ENCODE assay signal across 21 cellular contexts in genomic region chr6:152482289-152482688, GRCh38.
DNase-seq lines count a peak whose midpoint lies in the region; ATAC-seq, FAIRE-seq and TF ChIP-seq lines count a peak whose summit lies in the region.
"Had no signal": no experiment of that assay in that cellular context is flagged by ENCODE, and none has a peak within 500 bp of the region (broad histone marks: within the 10 kb centered on the region; RNA-seq: fewer than 3 reads in every experiment).

No MANE protein-coding gene starts in this region.

- H3K36me3 ChIP-seq in HepG2 (replicated peaks in 1 of 2; ENCODE audit: control insufficient read depth in 1 of 2, insufficient read depth in 2 of 2, low read length in 2 of 2) = no peaks in the 10 kb centered on the region
- no peaks in the 10 kb centered on the region for H3K36me3 ChIP-seq in right lobe of liver
- H3K36me3 ChIP-seq in K562 (ENCODE audit: control insufficient read depth, insufficient read depth, low read length) = no peaks in the 10 kb centered on the region
- H3K36me3 ChIP-seq: BE2C, BLaER1 had no signal

- in situ Hi-C loops in HepG2 (cut with HindIII; ENCODE audit: extremely low pct_ligation_motif_present, low pct_unique_long_range_greater_than_20kb) (no loop called here), K562 (cut with MboI) (no loop called here)

- H3K27ac Mint-ChIP-seq in CD4-positive, alpha-beta T cell = no peak overlapping the region
- no peak overlapping the region for H3K27ac Mint-ChIP-seq in activated T-helper 1 cell treated with anti-CD3 and anti-CD28 coated beads, Interleukin-12 subunit alpha, Interleukin-12 subunit beta, Interleukin-2, Interleukin-4 antibody, amounts not matched to agents 30 ng/mL and 10 ng/mL and 1 ng/mL, durations not matched to agents 14 hours and 24 hours and 36 hours
- H3K27ac Mint-ChIP-seq: CD14-positive monocyte; CD4-positive, CD25-positive, alpha-beta regulatory T cell; CD8-positive, alpha-beta T cell had no signal

- TF ChIP-seq RAD21 in HepG2 (CRISPR knock-in tag; IDR thresholded peaks at IDR 0.05) (no peak), K562 (CRISPR knock-in tag; conservative IDR thresholded peaks at IDR 0.05 in 1 of 2, IDR thresholded peaks at IDR 0.05 in 1 of 2) (no peak)

- TF ChIP-seq EP300 in HepG2 (IDR thresholded peaks at IDR 0.05; ENCODE audit: low read depth in 2 of 2, low read length in 2 of 2) = no peak
- no peak for TF ChIP-seq EP300 in HepG2 (CRISPR knock-in tag; IDR thresholded peaks at IDR 0.05; ENCODE audit: borderline replicate concordance)
- no peak for TF ChIP-seq EP300 in K562 (IDR thresholded peaks at IDR 0.05; ENCODE audit: low read length)

- H3K36me3 Mint-ChIP-seq in CD4-positive, alpha-beta T cell (ENCODE audit: low read depth) = no peaks in the 10 kb centered on the region
- no peaks in the 10 kb centered on the region for H3K36me3 Mint-ChIP-seq in activated T-helper 1 cell treated with anti-CD3 and anti-CD28 coated beads, Interleukin-12 subunit alpha, Interleukin-12 subunit beta, Interleukin-2, Interleukin-4 antibody, amounts not matched to agents 30 ng/mL and 10 ng/mL and 1 ng/mL, durations not matched to agents 14 hours and 24 hours and 36 hours (ENCODE audit: low read depth)
- H3K36me3 Mint-ChIP-seq: CD4-positive, CD25-positive, alpha-beta regulatory T cell; CD8-positive, alpha-beta T cell had no signal

- TF ChIP-seq POLR2A in HepG2 (IDR thresholded peaks at IDR 0.05; ENCODE audit: insufficient read depth in 1 of 2, low read depth in 2 of 2, low read length in 2 of 2) (no peak), right lobe of liver (IDR thresholded peaks at IDR 0.05) (no peak), K562 (conservative IDR thresholded peaks at IDR 0.05) (no peak)

- H3K4me2 ChIP-seq in HepG2 (ENCODE audit: low read depth, low read length) (no peak overlapping the region), K562 (ENCODE audit: insufficient read depth, low read length) (no peak overlapping the region)
- H3K4me2 ChIP-seq: BLaER1 had no signal

- FAIRE-seq in HepG2 (lab: Jason Lieb, UNC) (no peak), K562 (lab: Jason Lieb, UNC) (no peak)
- FAIRE-seq: D721Med, G401.6, GM12891, GM19239 had no signal

- no peak overlapping the region for H3K4me3 Mint-ChIP-seq in CD4-positive, alpha-beta T cell
- no peak overlapping the region for H3K4me3 Mint-ChIP-seq in activated T-helper 1 cell treated with anti-CD3 and anti-CD28 coated beads, Interleukin-12 subunit alpha, Interleukin-12 subunit beta, Interleukin-2, Interleukin-4 antibody, amounts not matched to agents 30 ng/mL and 10 ng/mL and 1 ng/mL, durations not matched to agents 14 hours and 24 hours and 36 hours
- H3K4me3 Mint-ChIP-seq: CD14-positive monocyte; CD4-positive, CD25-positive, alpha-beta regulatory T cell; CD8-positive, alpha-beta T cell had no signal

- no peak overlapping the region for H2AFZ ChIP-seq in HepG2 (ENCODE audit: low read length)
- H2AFZ ChIP-seq in K562 (ENCODE audit: low read depth, low read length) = no peak overlapping the region

- no peaks in the 10 kb centered on the region for H3K27me3 Mint-ChIP-seq in CD4-positive, alpha-beta T cell
- H3K27me3 Mint-ChIP-seq in activated T-helper 1 cell treated with anti-CD3 and anti-CD28 coated beads, Interleukin-12 subunit alpha, Interleukin-12 subunit beta, Interleukin-2, Interleukin-4 antibody, amounts not matched to agents 30 ng/mL and 10 ng/mL and 1 ng/mL, durations not matched to agents 14 hours and 24 hours and 36 hours (ENCODE audit: insufficient read depth) = peaks cover 2% of the 10 kb centered on the region

- ATAC-seq in HepG2 (no peak), right lobe of liver (no peak), K562 (no peak)
- ATAC-seq in CD4-positive, alpha-beta T cell (ENCODE audit: poor library complexity) = no peak
- ATAC-seq: CD8-positive, alpha-beta T cell had no signal

- TF ChIP-seq CTCF in HepG2 (CRISPR knock-in tag; IDR thresholded peaks at IDR 0.05) (no peak), right lobe of liver (IDR thresholded peaks at IDR 0.05) (no peak), K562 (IDR thresholded peaks at IDR 0.05 in 2 of 3, conservative IDR thresholded peaks at IDR 0.05 in 1 of 3; ENCODE audit: insufficient read depth in 2 of 3, low read depth in 1 of 3, low read length in 3 of 3) (no peak)
- TF ChIP-seq CTCF in CD4-positive, alpha-beta T cell (IDR thresholded peaks at IDR 0.05) = no peak

- POLR2A ChIA-PET in HepG2 (lab: Yijun Ruan, JAX) (no interaction called here), K562 (lab: Yijun Ruan, JAX) (no interaction called here)
- POLR2A ChIA-PET in CD4-positive, alpha-beta T cell (lab: Charles Lee) = no interaction called here

- no peaks in the 10 kb centered on the region for H3K4me1 Mint-ChIP-seq in CD4-positive, alpha-beta T cell (ENCODE audit: low read depth)
- no peaks in the 10 kb centered on the region for H3K4me1 Mint-ChIP-seq in activated T-helper 1 cell treated with anti-CD3 and anti-CD28 coated beads, Interleukin-12 subunit alpha, Interleukin-12 subunit beta, Interleukin-2, Interleukin-4 antibody, amounts not matched to agents 30 ng/mL and 10 ng/mL and 1 ng/mL, durations not matched to agents 14 hours and 24 hours and 36 hours (ENCODE audit: low read depth)
- H3K4me1 Mint-ChIP-seq: CD4-positive, CD25-positive, alpha-beta regulatory T cell had no signal

- CTCF ChIA-PET in HepG2 (lab: Yijun Ruan, JAX; ENCODE audit: low intra/inter-chr PET ratio, low total read pairs) = no interaction called here
- CTCF ChIA-PET in K562 (lab: Yijun Ruan, JAX; ENCODE audit: low intra/inter-chr PET ratio) = no interaction called here
- CTCF ChIA-PET in CD4-positive, alpha-beta T cell (lab: Charles Lee) = no interaction called here

- H3K27ac ChIP-seq in HepG2 (ENCODE audit: extremely low read length, insufficient read depth, low read length) (no peak overlapping the region), right lobe of liver (no peak overlapping the region), K562 (ENCODE audit: extremely low read depth, low read depth, low read length) (no peak overlapping the region)
- H3K27ac ChIP-seq in CD4-positive, alpha-beta T cell (ENCODE audit: low read depth, low read length) = no peak overlapping the region
- H3K27ac ChIP-seq: 22Rv1, BLaER1 had no signal

- no peaks in the 10 kb centered on the region for H3K9me3 ChIP-seq in HepG2 (ENCODE audit: low read length)
- H3K9me3 ChIP-seq in right lobe of liver = no peaks in the 10 kb centered on the region
- no peaks in the 10 kb centered on the region for H3K9me3 ChIP-seq in K562 (replicated peaks; ENCODE audit: control insufficient read depth, insufficient read depth, low read depth, low read length)
- no peaks in the 10 kb centered on the region for H3K9me3 ChIP-seq in CD4-positive, alpha-beta T cell (ENCODE audit: control insufficient read depth, low read length)
- H3K9me3 ChIP-seq: BE2C, BLaER1, Caco-2 had no signal

- H3K79me2 ChIP-seq in HepG2 (ENCODE audit: insufficient read depth, low read length) (no peaks in the 10 kb centered on the region), K562 (ENCODE audit: control insufficient read depth, insufficient read depth, low read length) (no peaks in the 10 kb centered on the region)

- BruUV-seq in HepG2 (replicated peaks; lab: Mats Ljungman, UMichigan) (no TSS peak), K562 (replicated peaks; lab: Mats Ljungman, UMichigan) (no TSS peak)

- no peaks in the 10 kb centered on the region for H3K9me3 Mint-ChIP-seq in CD4-positive, alpha-beta T cell
- H3K9me3 Mint-ChIP-seq in activated T-helper 1 cell treated with anti-CD3 and anti-CD28 coated beads, Interleukin-12 subunit alpha, Interleukin-12 subunit beta, Interleukin-2, Interleukin-4 antibody, amounts not matched to agents 30 ng/mL and 10 ng/mL and 1 ng/mL, durations not matched to agents 14 hours and 24 hours and 36 hours = no peaks in the 10 kb centered on the region
- H3K9me3 Mint-ChIP-seq: CD14-positive monocyte; CD8-positive, alpha-beta T cell had no signal

- no peaks in the 10 kb centered on the region for H3K9me1 ChIP-seq in K562 (ENCODE audit: control insufficient read depth, insufficient read depth, low read length)

- H3K9ac ChIP-seq in HepG2 (ENCODE audit: insufficient read depth, low read depth, low read length) (no peak overlapping the region), K562 (ENCODE audit: insufficient read depth in 1 of 2, low read depth in 2 of 2, low read length in 2 of 2) (no peak overlapping the region)
- H3K9ac ChIP-seq: BLaER1 had no signal

- intact Hi-C loops in HepG2 (cut with micrococcal nuclease; ENCODE audit: unreplicated experiment) (loop anchor here (10.0 kb wide), 1 partner anchor 463 kb away; no protein-coding TSS in a partner anchor), right lobe of liver (cut with DNase I) (no loop called here), K562 (cut with micrococcal nuclease) (no loop called here)
- intact Hi-C loops in CD4-positive, alpha-beta T cell (cut with DNase I, micrococcal nuclease) = loop anchor here in 1 of 2 experiments (10.0 kb wide), 1 partner anchor 543 kb away; no protein-coding TSS in a partner anchor
- intact Hi-C loops in activated T-helper 1 cell treated with anti-CD3 and anti-CD28 coated beads, Interleukin-12 subunit alpha, Interleukin-12 subunit beta, Interleukin-2, Interleukin-4 antibody, amounts not matched to agents 30 ng/mL and 10 ng/mL and 1 ng/mL, durations not matched to agents 14 hours and 24 hours and 36 hours (cut with micrococcal nuclease) = loop anchor here (10.0 kb wide), 1 partner anchor 163 kb away; no protein-coding TSS in a partner anchor

- DNase-seq in HepG2 (ENCODE audit: low spot score) (no peak), right lobe of liver (no peak), K562 (ENCODE audit: extremely low read depth in 1 of 4, low spot score in 3 of 4) (no peak)
- DNase-seq in CD4-positive, alpha-beta T cell = no peak
- DNase-seq in activated T-helper 1 cell treated with anti-CD3 and anti-CD28 coated beads, Interleukin-12 subunit alpha, Interleukin-12 subunit beta, Interleukin-2, Interleukin-4 antibody, amounts not matched to agents 30 ng/mL and 10 ng/mL and 1 ng/mL, durations not matched to agents 14 hours and 24 hours and 36 hours (ENCODE audit: low spot score) = no peak
- DNase-seq: ACHN; BE2C; C1 segment of cervical spinal cord; Caco-2; Calu3; CD4-positive, CD25-positive, alpha-beta regulatory T cell; CD8-positive, alpha-beta T cell; DMS79 treated with DMSO at 0.1 percent for 48 hours; GF-D8 had no signal

- H4K20me1 ChIP-seq in HepG2 (ENCODE audit: insufficient read depth, low read length) (no peaks in the 10 kb centered on the region), K562 (replicated peaks; ENCODE audit: control insufficient read depth, insufficient read depth, low read length) (no peaks in the 10 kb centered on the region)
- H4K20me1 ChIP-seq: BLaER1 had no signal

- no peaks in the 10 kb centered on the region for H3K4me1 ChIP-seq in HepG2 (ENCODE audit: insufficient read depth, low read length)
- no peaks in the 10 kb centered on the region for H3K4me1 ChIP-seq in right lobe of liver
- H3K4me1 ChIP-seq in K562 (replicated peaks in 1 of 2; ENCODE audit: control insufficient read depth in 2 of 2, insufficient read depth in 2 of 2, low read length in 2 of 2) = no peaks in the 10 kb centered on the region
- H3K4me1 ChIP-seq: BE2C, BLaER1, Caco-2 had no signal

- H3K4me3 ChIP-seq in HepG2 (replicated peaks in 1 of 3; ENCODE audit: insufficient read depth in 1 of 3, low read depth in 2 of 3, low read length in 3 of 3) (no peak overlapping the region), right lobe of liver (no peak overlapping the region), K562 (no peak overlapping the region)
- H3K4me3 ChIP-seq: BLaER1 had no signal

- H3K27me3 ChIP-seq in HepG2 (ENCODE audit: control insufficient read depth in 1 of 2, insufficient read depth in 2 of 2, low read length in 2 of 2) (no peaks in the 10 kb centered on the region), right lobe of liver (no peaks in the 10 kb centered on the region), K562 (ENCODE audit: control insufficient read depth in 2 of 2, insufficient read depth in 2 of 2, low read length in 2 of 2) (no peaks in the 10 kb centered on the region)
- H3K27me3 ChIP-seq in CD4-positive, alpha-beta T cell (ENCODE audit: control insufficient read depth, insufficient read depth, low read length) = no peaks in the 10 kb centered on the region
- H3K27me3 ChIP-seq: BLaER1 had no signal

- WGBS in HepG2 (ENCODE audit: low lambda C conversion rate) = 5% methylated on average over 1 of the region's 1 CpG
- WGBS in right lobe of liver (ENCODE audit: insufficient coverage, low coverage, low lambda C conversion rate, missing lambda C conversion rate) = 94% methylated on average over 1 of the region's 1 CpG
- WGBS in K562 (ENCODE audit: insufficient coverage, low coverage, missing lambda C conversion rate) = 7% methylated on average over 1 of the region's 1 CpG

Comparison
In these comparisons a context has a peak if more than half of its experiments do, and no peak if none do; other contexts are left out.
1. intact Hi-C loops: an anchor here in HepG2 (10.0 kb wide) and activated T-helper 1 cell treated with anti-CD3 and anti-CD28 coated beads, Interleukin-12 subunit alpha, Interleukin-12 subunit beta, Interleukin-2, Interleukin-4 antibody, amounts not matched to agents 30 ng/mL and 10 ng/mL and 1 ng/mL, durations not matched to agents 14 hours and 24 hours and 36 hours (10.0 kb wide); none called in right lobe of liver and K562.
2. Of the 241 proteins assayed by ChIP-seq in both HepG2 and K562: peak only in HepG2: MAFF and MAFK; only in K562: MAFG; in both: none; in neither: 238.